In the genomic region with DNA sequence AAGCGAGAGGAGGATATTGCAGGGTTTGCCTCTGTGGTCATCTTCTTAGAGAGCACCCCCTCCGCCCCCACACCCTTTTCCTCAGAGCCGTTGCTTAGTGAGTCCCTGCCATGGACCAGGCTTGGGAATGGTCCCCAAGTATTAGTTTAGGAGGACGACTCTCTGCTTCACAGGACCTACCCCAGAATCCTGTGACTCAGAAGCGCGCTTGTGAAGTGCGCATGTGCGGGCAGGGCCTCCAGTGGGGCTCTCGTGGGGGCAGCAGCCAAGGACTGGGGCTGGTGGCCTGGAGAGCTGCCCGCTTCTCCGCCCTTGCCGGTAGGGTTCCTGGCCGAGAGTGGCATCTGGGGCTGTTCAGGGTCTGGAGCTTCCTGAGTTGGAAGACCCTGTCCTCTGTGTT, we compare ENCODE assay signal across 8 cellular contexts. TPM values are rescaled to one million over a fixed set of nuclear protein-coding genes. Genes with fewer than 3 reads are reported as not detected.
DNase-seq lines count a peak whose midpoint lies in the region; ATAC-seq, FAIRE-seq and TF ChIP-seq lines count a peak whose summit lies in the region.

No MANE protein-coding gene starts in this region.

- no peak for DNase-seq in Right ventricle myocardium inferior (ENCODE audit: missing footprints)
- no peak for DNase-seq in cardiac septum (ENCODE audit: low spot score)
- no peak for DNase-seq in astrocyte (ENCODE audit: low read depth)
- DNase-seq in left lobe of liver (ENCODE audit: low spot score), result peak; percentile 66
- DNase-seq in tibial artery, result no peak
- no peak for DNase-seq in WERI-Rb-1
- DNase-seq in NCI-H2196 (lab: John Stamatoyannopoulos, UW; ENCODE audit: unreplicated experiment), result no peak
- DNase-seq in HEK293T (ENCODE audit: extremely low spot score), result no peak

- H3K9me3 ChIP-seq in astrocyte (ENCODE audit: insufficient read depth, low read depth, low read length) (no peaks in the 10 kb centered on the region), tibial artery (no peaks in the 10 kb centered on the region), WERI-Rb-1 (ENCODE audit: severe bottlenecking) (no peaks in the 10 kb centered on the region)

- H3K9ac ChIP-seq in astrocyte (ENCODE audit: low read length), result peak overlapping the region; percentile 10

- H3K27me3 Mint-ChIP-seq in astrocyte (ENCODE audit: low read depth, unreplicated experiment), result no peaks in the 10 kb centered on the region

- intact Hi-C loops in Right ventricle myocardium inferior (cut with DNase I), result loop anchor here (5.0 kb wide), 2 partner anchors 56 to 204 kb away; partner anchors contain the start of gene PSMG1
- intact Hi-C loops in cardiac septum (cut with DNase I), result loop anchor here (10.0 kb wide), 1 partner anchor 201 kb away; the partner anchor contains the start of gene PSMG1
- intact Hi-C loops in tibial artery (cut with DNase I; ENCODE audit: low total_unique reads), result loop anchor here (2.0 to 10.0 kb wide), 3 partner anchors 35 to 201 kb away; partner anchors contain the start of genes LCA5L and PSMG1

- TF ChIP-seq CTCF in astrocyte (IDR thresholded peaks at IDR 0.05; ENCODE audit: insufficient read depth, low read depth, low read length) (no peak), tibial artery (IDR thresholded peaks at IDR 0.05) (no peak), WERI-Rb-1 (IDR thresholded peaks at IDR 0.05; ENCODE audit: low read depth, low read length) (no peak)

- CTCF ChIA-PET in HEK293T (lab: Yijun Ruan, JAX), result no interaction called here

- H3K36me3 ChIP-seq in astrocyte (ENCODE audit: insufficient read depth, low read length) (no peaks in the 10 kb centered on the region), tibial artery (peaks cover 1 to 8% (median 3%) of the 10 kb centered on the region in 3 donors), WERI-Rb-1 (peaks cover 12% of the 10 kb centered on the region)

- peaks cover 25% of the 10 kb centered on the region for H4K20me1 ChIP-seq in astrocyte (ENCODE audit: insufficient read depth, low read length)

- H3K27me3 ChIP-seq in astrocyte (ENCODE audit: insufficient read depth, low read length) (no peaks in the 10 kb centered on the region), tibial artery (no peaks in the 10 kb centered on the region), WERI-Rb-1 (ENCODE audit: insufficient read depth, low read depth, severe bottlenecking) (no peaks in the 10 kb centered on the region)

- H3K4me3 ChIP-seq in astrocyte (ENCODE audit: insufficient read depth, low read depth, low read length), result peak overlapping the region; percentile 54
- peak overlapping the region; percentile 42 to 53 for H3K4me3 ChIP-seq in tibial artery
- H3K4me3 ChIP-seq in WERI-Rb-1 (ENCODE audit: low read depth, low read length), result no peak overlapping the region

- H3K4me2 ChIP-seq in astrocyte (ENCODE audit: low read length), result peak overlapping the region; percentile 83

- H3K36me3 Mint-ChIP-seq in astrocyte (ENCODE audit: low read depth, unreplicated experiment), result peaks cover 4% of the 10 kb centered on the region

- H3K4me1 ChIP-seq in astrocyte (ENCODE audit: insufficient read depth, low read length) (peaks cover 24% of the 10 kb centered on the region), tibial artery (peaks cover 0 to 44% (median 33%) of the 10 kb centered on the region in 4 donors)

- no peak for FAIRE-seq in astrocyte (lab: Jason Lieb, UNC)

- H3K27ac Mint-ChIP-seq in astrocyte (ENCODE audit: unreplicated experiment), result no peak overlapping the region

- H3K9me3 Mint-ChIP-seq in astrocyte (ENCODE audit: unreplicated experiment), result no peaks in the 10 kb centered on the region

- no peak overlapping the region for H3K27ac ChIP-seq in astrocyte (ENCODE audit: low read depth, low read length)
- peak overlapping the region; percentile 58 to 63 for H3K27ac ChIP-seq in tibial artery
- H3K27ac ChIP-seq in WERI-Rb-1, result no peak overlapping the region

- H3K79me2 ChIP-seq in astrocyte (ENCODE audit: insufficient read depth, low read length), result peaks cover 28% of the 10 kb centered on the region

- H3K4me3 Mint-ChIP-seq in astrocyte (ENCODE audit: unreplicated experiment), result no peak overlapping the region

- ATAC-seq in Right ventricle myocardium inferior, result peak; percentile 4
- ATAC-seq in left lobe of liver, result peak; percentile 12

- H2AFZ ChIP-seq in astrocyte (ENCODE audit: low read depth, low read length), result peak overlapping the region; percentile 64

- H3K4me1 Mint-ChIP-seq in astrocyte (ENCODE audit: low read depth, unreplicated experiment), result peaks cover 5% of the 10 kb centered on the region

- POLR2A ChIA-PET in HEK293T (lab: Yijun Ruan, JAX), result interaction anchor here (3.6 kb wide), 1 partner anchor 37 kb away, joined by 41 read pairs; the partner anchor contains the start of gene HMGN1

TF ChIP-seq in HEK293T, 16 proteins besides CTCF, POLR2A, EP300 and RAD21:
- TF ChIP-seq ZNF384 (IDR thresholded peaks at IDR 0.05) (no peak), FOXA1 (IDR thresholded peaks at IDR 0.05) (no peak), L3MBTL2 (conservative IDR thresholded peaks at IDR 0.05) (no peak), HDGF (IDR thresholded peaks at IDR 0.05; ENCODE audit: borderline replicate concordance) (no peak), TARDBP (IDR thresholded peaks at IDR 0.05) (no peak), SUZ12 (IDR thresholded peaks at IDR 0.05) (no peak), LEF1 (IDR thresholded peaks at IDR 0.05; ENCODE audit: borderline replicate concordance) (no peak)

RNA-seq across cellular contexts. Expression of gene HMGN1, which starts 37.3 kb away (rescaled TPM):
- total RNA-seq in Right ventricle myocardium inferior (69.1 TPM), cardiac septum (88.7 TPM), astrocyte (259 and 272 TPM in 2 replicates), left lobe of liver (31.7 TPM)

RNA-seq across cellular contexts. Expression of gene LCA5L, which starts 59.4 kb away (rescaled TPM):
- 0.46 TPM for total RNA-seq in Right ventricle myocardium inferior
- total RNA-seq in cardiac septum, result 1.7 TPM
- 2.0 and 2.8 TPM in 2 replicates for total RNA-seq in astrocyte
- 0.68 TPM for total RNA-seq in left lobe of liver

Comparison
In these comparisons a context has a peak if more than half of its experiments do, and no peak if none do; other contexts are left out.
1. H3K27ac ChIP-seq: peak in tibial artery (2 of 2); none in astrocyte (single experiment) and WERI-Rb-1 (single experiment).